Comparison of ENCODE assay signal across 9 cellular contexts in the genomic region with DNA sequence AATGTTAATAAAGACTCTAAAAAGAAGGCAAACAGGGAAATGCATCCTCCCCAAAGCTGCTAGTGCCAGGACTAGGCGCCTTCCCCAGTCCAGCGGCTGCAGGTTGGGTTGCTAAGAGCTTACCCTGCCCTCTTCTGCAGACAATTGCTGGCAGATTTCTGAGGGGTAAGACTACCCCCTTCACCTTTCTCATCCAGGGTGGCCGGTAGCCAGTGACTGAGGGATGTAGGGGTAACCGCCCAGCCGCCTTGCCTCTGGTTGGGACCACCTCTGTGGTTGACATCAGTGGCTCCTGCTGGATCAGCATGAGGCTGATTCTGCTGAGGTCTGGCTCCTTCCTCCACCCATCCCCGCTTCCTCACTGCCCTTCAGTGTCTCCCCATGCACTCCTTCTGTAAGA.
DNase-seq lines count a peak whose midpoint lies in the region; ATAC-seq and TF ChIP-seq lines count a peak whose summit lies in the region.
"Had no signal": no experiment of that assay in that cellular context is flagged by ENCODE, and none has a peak within 500 bp of the region (broad histone marks: within the 10 kb centered on the region; RNA-seq: fewer than 3 reads in every experiment).

No MANE protein-coding gene starts in this region.

- no peak overlapping the region for H2BK12ac ChIP-seq in H9 (ENCODE audit: insufficient read length, low read depth, low read length)

- H3K27me3 Mint-ChIP-seq in H9 (ENCODE audit: low read depth), result peaks cover 7% of the 10 kb centered on the region

- H3K9ac ChIP-seq in H9 (ENCODE audit: extremely low read depth, insufficient read length, low read length), result no peak overlapping the region

- no peaks in the 10 kb centered on the region for H3K36me3 Mint-ChIP-seq in H9 (ENCODE audit: insufficient read depth in 1 of 3, low read depth in 3 of 3)

- H3K56ac ChIP-seq in H9 (ENCODE audit: insufficient read length, low read depth, low read length), result no peak overlapping the region

- no peaks in the 10 kb centered on the region for H4K20me1 ChIP-seq in H9 (ENCODE audit: control insufficient read depth, insufficient read depth, insufficient read length)

- H3K4me2 ChIP-seq in H9 (ENCODE audit: insufficient read depth, insufficient read length, low read length), result no peak overlapping the region
- H3K4me2 ChIP-seq: A549 had no signal

- no peak overlapping the region for H2BK20ac ChIP-seq in H9 (ENCODE audit: low read depth, low read length, poor library complexity, severe bottlenecking)

- H3K4me3 Mint-ChIP-seq in H9, result no peak overlapping the region

- TF ChIP-seq POLR2A in heart left ventricle (IDR thresholded peaks at IDR 0.05) (no peak), uterus (IDR thresholded peaks at IDR 0.05) (no peak)

- no peaks in the 10 kb centered on the region for H3K79me1 ChIP-seq in H9 (ENCODE audit: insufficient read depth, low read depth, low read length, poor library complexity, severe bottlenecking)

- no peak overlapping the region for H3T11ph ChIP-seq in H9 (ENCODE audit: low read length)

- no peak overlapping the region for H3K4ac ChIP-seq in H9 (ENCODE audit: low read depth, low read length)

- no peak overlapping the region for H4K5ac ChIP-seq in H9 (ENCODE audit: insufficient read length, low read depth, low read length)

- TF ChIP-seq CTCF in heart left ventricle (IDR thresholded peaks at IDR 0.05), result no peak
- TF ChIP-seq CTCF in H9 (conservative IDR thresholded peaks at IDR 0.05), result no peak
- TF ChIP-seq CTCF in uterus (IDR thresholded peaks at IDR 0.05), result no peak

- H3K23me2 ChIP-seq in H9 (ENCODE audit: insufficient read length, low read depth, low read length, poor library complexity, severe bottlenecking), result no peaks in the 10 kb centered on the region

- no peaks in the 10 kb centered on the region for H3K36me3 ChIP-seq in heart left ventricle
- H3K36me3 ChIP-seq in uterus, result no peaks in the 10 kb centered on the region

- H3K4me3 ChIP-seq in heart left ventricle (no peak overlapping the region), uterus (no peak overlapping the region)
- H3K4me3 ChIP-seq: A549 had no signal

- H3K27me3 ChIP-seq in heart left ventricle (peaks cover 0 to 5% (median 0%) of the 10 kb centered on the region in 9 donors), H9 (ENCODE audit: insufficient read depth, low read length) (no peaks in the 10 kb centered on the region), uterus (no peaks in the 10 kb centered on the region)

- H2AK5ac ChIP-seq in H9 (ENCODE audit: insufficient read length, low read length), result no peak overlapping the region

- DNase-seq in Right ventricle myocardium inferior (ENCODE audit: missing footprints), result no peak
- no peak for DNase-seq in heart left ventricle
- DNase-seq in H9, result peak; percentile 14
- peak; percentile 11 for DNase-seq in islet precursor cell
- peak; percentile 11 for DNase-seq in stimulated activated CD8-positive, alpha-beta memory T cell treated with anti-CD3 and anti-CD28 coated beads, Interleukin-4, amount 100 ng/mL, for 48 hours
- no peak for DNase-seq in NCI-H82 (lab: John Stamatoyannopoulos, UW)
- no peak for DNase-seq in uterus
- DNase-seq: NCI-H2081 treated with DMSO at 0.1 percent for 48 hours had no signal

- H3K27ac Mint-ChIP-seq in H9, result no peak overlapping the region

- no peak overlapping the region for H2BK15ac ChIP-seq in H9 (ENCODE audit: low read depth, low read length)

- WGBS in heart left ventricle, 4 donors, result 68 to 87% (median 84%) methylated on average over 6 of the region's 6 CpGs
- no CpG with 5 or more reads among the region's 6 CpGs for WGBS in H9 (ENCODE audit: extremely low coverage, insufficient read length, low lambda C conversion rate)

- H3K9me3 Mint-ChIP-seq in H9, result no peaks in the 10 kb centered on the region

- intact Hi-C loops in Right ventricle myocardium inferior (cut with DNase I), result loop anchor here (2.0 to 5.0 kb wide), 3 partner anchors 66 to 381 kb away; no protein-coding TSS in a partner anchor
- intact Hi-C loops in heart left ventricle (cut with DNase I), result loop anchor here in 9 of 10 donors (2.0 to 5.0 kb wide), 7 partner anchors 51 to 381 kb away; no protein-coding TSS in a partner anchor
- intact Hi-C loops in uterus (cut with DNase I; ENCODE audit: low total_unique reads), result loop anchor here (10.0 kb wide), 1 partner anchor 139 kb away; no protein-coding TSS in a partner anchor

- ATAC-seq in Right ventricle myocardium inferior (peak; percentile 15), heart left ventricle (no peak)

- H4K8ac ChIP-seq in H9 (replicated peaks; ENCODE audit: insufficient read length, low read depth, low read length), result no peak overlapping the region

- peaks cover 0 to 5% (median 0%) of the 10 kb centered on the region in 12 donors for H3K4me1 ChIP-seq in heart left ventricle
- no peaks in the 10 kb centered on the region for H3K4me1 ChIP-seq in H9 (ENCODE audit: insufficient read depth, low read length)
- no peaks in the 10 kb centered on the region for H3K4me1 ChIP-seq in uterus
- H3K4me1 ChIP-seq: A549 had no signal

- no peak overlapping the region for H2BK5ac ChIP-seq in H9 (ENCODE audit: insufficient read length, low read length)

- no peak overlapping the region for H3K18ac ChIP-seq in H9 (ENCODE audit: insufficient read length, low read depth, low read length)

- no peak overlapping the region for H4K91ac ChIP-seq in H9 (ENCODE audit: insufficient read length, low read depth, low read length)

- H3K23ac ChIP-seq in H9 (ENCODE audit: insufficient read length, low read depth, low read length), result no peak overlapping the region

- no peak overlapping the region for H3K14ac ChIP-seq in H9 (ENCODE audit: insufficient read depth, low read length)

- no peak overlapping the region for H2BK120ac ChIP-seq in H9 (ENCODE audit: low read depth, low read length, poor library complexity, severe bottlenecking)

- H3K9me3 ChIP-seq in heart left ventricle (no peaks in the 10 kb centered on the region), H9 (ENCODE audit: control insufficient read depth, low read depth, low read length) (no peaks in the 10 kb centered on the region), uterus (no peaks in the 10 kb centered on the region)
- H3K9me3 ChIP-seq: A549 had no signal

- no peaks in the 10 kb centered on the region for H3K79me2 ChIP-seq in H9 (ENCODE audit: insufficient read depth, low read length)

- H3K4me1 Mint-ChIP-seq in H9, result peaks cover 6% of the 10 kb centered on the region in 2 experiments

- no peak overlapping the region for H2AFZ ChIP-seq in H9 (ENCODE audit: low read length)

- H3K27ac ChIP-seq in heart left ventricle (no peak overlapping the region), H9 (ENCODE audit: insufficient read length, low read depth, low read length) (no peak overlapping the region), uterus (no peak overlapping the region)
- H3K27ac ChIP-seq: A549 had no signal

Comparison
In these comparisons a context has a peak if more than half of its experiments do, and no peak if none do; other contexts are left out.
1. DNase-seq: peak in H9 (single experiment), islet precursor cell (single experiment) and stimulated activated CD8-positive, alpha-beta memory T cell treated with anti-CD3 and anti-CD28 coated beads, Interleukin-4, amount 100 ng/mL, for 48 hours (single experiment); none in Right ventricle myocardium inferior (single experiment), heart left ventricle (0 of 5), NCI-H82 (single experiment) and uterus (0 of 2).